Comparison of ENCODE assay signal across 8 cellular contexts in the genomic region with DNA sequence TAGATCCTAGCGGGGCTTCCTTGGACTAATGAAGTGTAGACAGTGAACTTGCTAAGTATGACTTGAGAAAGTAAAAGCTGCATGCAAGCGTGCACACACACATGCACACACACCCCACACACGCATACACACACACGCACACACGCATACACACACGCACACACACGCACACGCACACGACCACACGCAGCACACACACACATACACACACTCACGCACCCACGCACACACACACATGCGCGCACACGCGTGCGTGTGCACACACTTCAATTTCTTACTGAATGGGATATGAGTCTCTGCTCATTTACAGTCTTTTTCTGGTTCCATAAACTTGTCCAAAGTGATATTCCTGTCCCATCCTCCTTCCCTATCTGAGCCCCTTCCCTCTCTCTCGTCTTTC. TPM values are rescaled to one million over a fixed set of nuclear protein-coding genes. Genes with fewer than 3 reads are reported as not detected.
"Had no signal": no experiment of that assay in that cellular context is flagged by ENCODE, and none has a peak within 500 bp of the region (broad histone marks: within the 10 kb centered on the region; RNA-seq: fewer than 3 reads in every experiment).

No MANE protein-coding gene starts in this region.

- H3K36me3 ChIP-seq: HAP-1 had no signal

- H3K4me1 ChIP-seq: HAP-1 had no signal

- ATAC-seq: GM23338, HCT116, HepG2 had no signal

- H3K4me2 ChIP-seq: GM23338, KMS-11 had no signal

- FAIRE-seq: HepG2 had no signal

- H3K4me3 ChIP-seq: GM23338, HAP-1 had no signal

- H3K27ac Mint-ChIP-seq: GM23338, IgD-negative memory B cell had no signal

- H3K4me3 Mint-ChIP-seq: GM23338 had no signal

- H2AFZ ChIP-seq: GM23338 had no signal

- H3K9ac ChIP-seq: KMS-11 had no signal

- H3K4me1 Mint-ChIP-seq: GM23338 had no signal

- H3K36me3 Mint-ChIP-seq: IgD-negative memory B cell had no signal

- H3K9me3 Mint-ChIP-seq: GM23338 had no signal

- H3K9me3 ChIP-seq: HAP-1 had no signal

- H3K27ac ChIP-seq: KMS-11 had no signal

- DNase-seq: H7, KBM-7 had no signal

RNA-seq across cellular contexts. Expression of a gene that starts 41.2 kb away (rescaled TPM):
- total RNA-seq: HepG2 had no signal
- polyA plus RNA-seq: HepG2, IgD-negative memory B cell had no signal
